8 cellular contexts compared by ENCODE assay signal in the genomic region with DNA sequence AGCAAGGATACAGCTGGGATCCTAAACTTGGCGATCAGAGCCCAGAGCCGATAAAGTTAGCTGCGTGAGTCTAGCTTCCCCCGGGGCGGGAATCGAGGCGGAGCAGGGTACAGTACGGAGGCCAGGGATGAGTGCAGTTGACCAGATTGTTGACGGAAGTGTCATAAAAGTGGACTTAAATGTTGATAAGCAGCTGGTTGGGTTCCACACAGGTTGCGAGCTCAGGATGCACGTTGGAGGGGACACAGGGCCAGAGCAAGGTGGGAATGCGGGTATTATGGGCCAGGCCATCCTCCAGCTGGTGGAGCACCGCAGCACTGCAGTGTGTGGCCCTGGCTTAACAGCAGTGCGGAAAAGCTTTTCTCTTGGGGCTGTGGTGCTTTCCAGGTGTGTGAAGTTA.
DNase-seq lines count a peak whose midpoint lies in the region; ATAC-seq and TF ChIP-seq lines count a peak whose summit lies in the region.
"Not testable (repeated sequence)": the region's sequence is repeated elsewhere in the genome, so short reads cannot be mapped to it uniquely, and the experiment has no call there.

No MANE protein-coding gene starts in this region.

- H4K5ac ChIP-seq in mesendoderm (ENCODE audit: low read length), result not testable (repeated sequence)

- intact Hi-C loops in Caco-2 (cut with micrococcal nuclease; ENCODE audit: unreplicated experiment), result not testable (repeated sequence)

- H2BK120ac ChIP-seq in mesendoderm (ENCODE audit: low read depth, low read length), result not testable (repeated sequence)

- not testable (repeated sequence) for H3K27me3 ChIP-seq in Caco-2 (replicated peaks; ENCODE audit: control insufficient read depth, insufficient read depth, low read length); RWPE2 (ENCODE audit: insufficient read depth, poor library complexity, severe bottlenecking); fibroblast of lung (ENCODE audit: control insufficient read depth, insufficient read depth, low read length); mesendoderm (ENCODE audit: insufficient read depth, low read length, poor library complexity)

- H3K4me1 ChIP-seq in Caco-2; RWPE2 (ENCODE audit: insufficient read depth, poor library complexity, severe bottlenecking); fibroblast of lung (ENCODE audit: control insufficient read depth, extremely low read depth, insufficient read depth, low read length); mesendoderm (ENCODE audit: control insufficient read depth, low read depth, low read length): not testable (repeated sequence)

- H3K4me3 Mint-ChIP-seq in Caco-2 (ENCODE audit: unreplicated experiment), result peak overlapping the region; percentile 99

- not testable (repeated sequence) for H3K9ac ChIP-seq in fibroblast of lung (ENCODE audit: insufficient read depth, low read length)
- H3K9ac ChIP-seq in mesendoderm (ENCODE audit: low read length), result peak overlapping the region; percentile 59

- not testable (repeated sequence) for H3K9me3 ChIP-seq in Caco-2; RWPE2 (ENCODE audit: severe bottlenecking); fibroblast of lung (ENCODE audit: control insufficient read depth, insufficient read depth, low read depth, low read length)

- H3K23ac ChIP-seq in mesendoderm (ENCODE audit: low read length), result not testable (repeated sequence)

- not testable (repeated sequence) for H4K20me1 ChIP-seq in fibroblast of lung (ENCODE audit: control insufficient read depth, extremely low read depth, insufficient read depth, low read length)

- H2BK5ac ChIP-seq in mesendoderm (ENCODE audit: low read length), result not testable (repeated sequence)

- H2AK5ac ChIP-seq in mesendoderm (ENCODE audit: low read length), result not testable (repeated sequence)

- CTCF ChIA-PET in Caco-2 (lab: Charles Lee), result interaction anchor here (0.6 to 1.8 kb wide), 2 partner anchors 47 to 219 kb away, joined by 3 to 4 read pairs; no protein-coding TSS in a partner anchor

- not testable (repeated sequence) for H3K36me3 ChIP-seq in Caco-2 (ENCODE audit: control insufficient read depth, insufficient read depth, low read length); RWPE2 (ENCODE audit: low read depth); fibroblast of lung (ENCODE audit: control insufficient read depth, insufficient read depth, low read length); mesendoderm (ENCODE audit: control insufficient read depth, insufficient read depth, low read length)

- ATAC-seq in GM21447 (IDR thresholded peaks at IDR 0.05; ENCODE audit: unreplicated experiment), result peak; percentile 50
- peak; percentile 41 for ATAC-seq in HG03432 (IDR thresholded peaks at IDR 0.05; ENCODE audit: unreplicated experiment)
- ATAC-seq in RWPE2 (ENCODE audit: low read depth), result peak; percentile 38; the same call in 1 of the 3 replicates
- peak; percentile 60 to 69 for ATAC-seq in activated naive CD4-positive, alpha-beta T cell treated with anti-CD3 and anti-CD28 coated beads, Interleukin-2, amount 50 U/mL, for 72 hours

- H3K4me2 ChIP-seq in fibroblast of lung (ENCODE audit: extremely low read depth, insufficient read depth, low read length), result peak overlapping the region; percentile 64
- H3K4me2 ChIP-seq in mesendoderm (ENCODE audit: low read length), result not testable (repeated sequence)

- peak overlapping the region; percentile 56 for H3K56ac ChIP-seq in mesendoderm (ENCODE audit: low read length)

- H3K4me3 ChIP-seq in Caco-2 (ENCODE audit: low read depth, low read length) (peak overlapping the region; percentile 87), fibroblast of lung (replicated peaks in 1 of 4; ENCODE audit: control extremely low read depth in 1 of 4, insufficient read depth in 1 of 4, low read depth in 3 of 4, low read length in 4 of 4) (peak overlapping the region; percentile 22 to 56 (median 36))
- H3K4me3 ChIP-seq in RWPE2 (ENCODE audit: severe bottlenecking); mesendoderm (ENCODE audit: low read length): not testable (repeated sequence)

- peak overlapping the region; percentile 97 for H3K27ac Mint-ChIP-seq in Caco-2 (ENCODE audit: unreplicated experiment)
- not testable (repeated sequence) for H3K27ac Mint-ChIP-seq in activated naive CD4-positive, alpha-beta T cell treated with anti-CD3 and anti-CD28 coated beads, Interleukin-2, amount 50 U/mL, for 72 hours

- peak in 1 of 2 experiments; percentile 14 for TF ChIP-seq CTCF in Caco-2 (IDR thresholded peaks at IDR 0.05; ENCODE audit: insufficient read depth in 1 of 2, low read depth in 1 of 2, low read length in 1 of 2, severe bottlenecking in 1 of 2, unreplicated experiment in 1 of 2)
- not testable (repeated sequence) for TF ChIP-seq CTCF in RWPE2 (IDR thresholded peaks at IDR 0.05; ENCODE audit: poor library complexity, severe bottlenecking); fibroblast of lung (conservative IDR thresholded peaks at IDR 0.05 in 1 of 2, IDR thresholded peaks at IDR 0.05 in 1 of 2; ENCODE audit: low read depth in 1 of 2, low read length in 2 of 2)

- peak; percentile 67 to 68 for DNase-seq in Caco-2
- not testable (repeated sequence) for DNase-seq in RWPE2 (ENCODE audit: low spot score)
- peak in 1 of 2 donors; percentile 22 for DNase-seq in activated naive CD4-positive, alpha-beta T cell treated with anti-CD3 and anti-CD28 coated beads, Interleukin-2, amount 50 U/mL, for 72 hours (ENCODE audit: low spot score in 2 of 2)
- peak in 1 of 2 donors; percentile 7 for DNase-seq in fibroblast of lung (ENCODE audit: low read depth in 2 of 2)
- DNase-seq in mesendoderm, result peak; percentile 28
- peak; percentile 39 for DNase-seq in stimulated activated CD4-positive, alpha-beta T cell treated with anti-CD3 and anti-CD28 coated beads, Interleukin-4, amount 100 ng/mL, for 24 hours

- WGBS in mesendoderm (ENCODE audit: extremely low coverage, insufficient coverage, low lambda C conversion rate), result no CpG with 5 or more reads among the region's 14 CpGs

- not testable (repeated sequence) for H3K9me3 Mint-ChIP-seq in Caco-2 (ENCODE audit: unreplicated experiment); activated naive CD4-positive, alpha-beta T cell treated with anti-CD3 and anti-CD28 coated beads, Interleukin-2, amount 50 U/mL, for 72 hours

- not testable (repeated sequence) for H3K79me2 ChIP-seq in fibroblast of lung (ENCODE audit: control insufficient read depth, insufficient read depth, low read length); mesendoderm (ENCODE audit: control insufficient read depth, insufficient read depth, low read length)

- POLR2A ChIA-PET in Caco-2 (lab: Charles Lee), result not testable (repeated sequence)

- H3K36me3 Mint-ChIP-seq in Caco-2 (ENCODE audit: insufficient read depth, unreplicated experiment); activated naive CD4-positive, alpha-beta T cell treated with anti-CD3 and anti-CD28 coated beads, Interleukin-2, amount 50 U/mL, for 72 hours: not testable (repeated sequence)

- not testable (repeated sequence) for H3K27me3 Mint-ChIP-seq in Caco-2 (ENCODE audit: insufficient read depth, unreplicated experiment)

- not testable (repeated sequence) for H3K27ac ChIP-seq in RWPE2 (ENCODE audit: poor library complexity, severe bottlenecking); fibroblast of lung (ENCODE audit: insufficient read depth, low read length); mesendoderm (ENCODE audit: low read depth, low read length)

- H3K18ac ChIP-seq in mesendoderm (ENCODE audit: low read length), result not testable (repeated sequence)

- H4K8ac ChIP-seq in mesendoderm (ENCODE audit: low read depth, low read length), result not testable (repeated sequence)

- H2AFZ ChIP-seq in fibroblast of lung (ENCODE audit: low read length), result peak overlapping the region; percentile 53

- H2BK15ac ChIP-seq in mesendoderm (replicated peaks; ENCODE audit: low read depth), result not testable (repeated sequence)

- TSS peak; percentile 72 for BruUV-seq in Caco-2 (replicated peaks; lab: Mats Ljungman, UMichigan)

- H3K4ac ChIP-seq in mesendoderm (ENCODE audit: low read depth, low read length), result not testable (repeated sequence)

- not testable (repeated sequence) for H3K4me1 Mint-ChIP-seq in Caco-2 (ENCODE audit: low read depth, unreplicated experiment)

- H3K79me1 ChIP-seq in mesendoderm (ENCODE audit: low read length), result not testable (repeated sequence)
